In genomic region chr6:147166360-147166944, GRCh38 we compare ENCODE assay signal across 1 cellular context.
A peak's percentile ranks its signal among the peaks of the same experiment; 100 is the strongest.
TF ChIP-seq lines count a peak whose summit lies in the region.

No MANE protein-coding gene starts in this region.

TF ChIP-seq in K562, 482 proteins besides CTCF, POLR2A, EP300 and RAD21 (continued from another document and continues in another):
- peak; percentile 19 for TF ChIP-seq CCNT2 (IDR thresholded peaks at IDR 0.05; ENCODE audit: borderline replicate concordance, extremely low read depth, insufficient read length, low read depth, low read length)
- 0 out of 2 replicates have a peak, but pooled peaks have one; percentile 16 for TF ChIP-seq SP1 (CRISPR knock-in tag; IDR thresholded peaks at IDR 0.05)
- TF ChIP-seq MEF2D (tag; conservative IDR thresholded peaks at IDR 0.05; ENCODE audit: low read depth): peak; percentile 64; the same call in 1 of the 2 replicates
- TF ChIP-seq ZNF699 (CRISPR knock-in tag; IDR thresholded peaks at IDR 0.05; ENCODE audit: insufficient replicate concordance): no peak
- no peak for TF ChIP-seq CEBPB (tag; IDR thresholded peaks at IDR 0.05)
- peak; percentile 88 for TF ChIP-seq ZNF592 (IDR thresholded peaks at IDR 0.05)
- TF ChIP-seq MITF (IDR thresholded peaks at IDR 0.05): peak; percentile 86
- TF ChIP-seq SOX6 (IDR thresholded peaks at IDR 0.05): peak; percentile 100
- peak in 1 of 2 experiments; percentile 84; a peak in 2 of 4 replicates for TF ChIP-seq TBL1XR1 (IDR thresholded peaks at IDR 0.05; ENCODE audit: low read length in 2 of 2)
- peak in 1 of 2 experiments; percentile 71; a peak in 1 of 4 replicates for TF ChIP-seq ETV6 (IDR thresholded peaks at IDR 0.05; ENCODE audit: borderline replicate concordance in 1 of 2, low read depth in 2 of 2, low read length in 1 of 2)
- TF ChIP-seq ETV6 (CRISPR knock-in tag; IDR thresholded peaks at IDR 0.05; ENCODE audit: borderline replicate concordance): no peak
- 0 out of 4 replicates have a peak, but pooled peaks of 1 of the 2 experiments have one; percentile 13 for TF ChIP-seq UBTF (IDR thresholded peaks at IDR 0.05; ENCODE audit: borderline replicate concordance in 1 of 2, low read depth in 2 of 2, low read length in 2 of 2)
- no peak for TF ChIP-seq ATF1 (CRISPR knock-in tag; IDR thresholded peaks at IDR 0.05)
- peak; percentile 83 for TF ChIP-seq ATF1 (tag; IDR thresholded peaks at IDR 0.05)
- peak; percentile 97 for TF ChIP-seq HDAC2 (IDR thresholded peaks at IDR 0.05)
- peak; percentile 79 for TF ChIP-seq TCF3 (CRISPR knock-in tag; IDR thresholded peaks at IDR 0.05)
- TF ChIP-seq CXXC5 (CRISPR knock-in tag; IDR thresholded peaks at IDR 0.05): peak; percentile 67
- no peak for TF ChIP-seq NR2C2 (CRISPR knock-in tag; IDR thresholded peaks at IDR 0.05)
- TF ChIP-seq NR2C2 (tag; IDR thresholded peaks at IDR 0.05): peak; percentile 36
- peak; percentile 55 for TF ChIP-seq DDX20 (tag; IDR thresholded peaks at IDR 0.05; ENCODE audit: low read depth)
- no peak for TF ChIP-seq NFIX (CRISPR knock-in tag; IDR thresholded peaks at IDR 0.05; ENCODE audit: low read depth)
- TF ChIP-seq ZBTB40 (IDR thresholded peaks at IDR 0.05): peak; percentile 68
- no peak for TF ChIP-seq ZBTB40 (CRISPR knock-in tag; IDR thresholded peaks at IDR 0.05)
- TF ChIP-seq RAD51 (IDR thresholded peaks at IDR 0.05; ENCODE audit: borderline replicate concordance, low read depth): peak; percentile 63; the same call in 1 of the 2 replicates
- peak in 1 of 2 experiments; percentile 51 for TF ChIP-seq NCOA2 (IDR thresholded peaks at IDR 0.05; ENCODE audit: partially characterized antibody in 2 of 2)
- TF ChIP-seq MTA2 (IDR thresholded peaks at IDR 0.05; ENCODE audit: low read depth): peak; percentile 64
- peak in 1 of 2 experiments; percentile 90; a peak in 2 of 4 replicates for TF ChIP-seq RCOR1 (IDR thresholded peaks at IDR 0.05; ENCODE audit: borderline replicate concordance in 1 of 2, low read depth in 2 of 2, low read length in 2 of 2)
- peak; percentile 83 for TF ChIP-seq NCOR1 (IDR thresholded peaks at IDR 0.05)
- peak; percentile 99 for TF ChIP-seq DACH1 (IDR thresholded peaks at IDR 0.05; ENCODE audit: partially characterized antibody)
- TF ChIP-seq HES1 (IDR thresholded peaks at IDR 0.05; ENCODE audit: low read depth): peak; percentile 75; the same call in 1 of the 2 replicates
- TF ChIP-seq ATF7 (IDR thresholded peaks at IDR 0.05): peak; percentile 74; the same call in 1 of the 2 replicates
- TF ChIP-seq KLF6 (CRISPR knock-in tag; IDR thresholded peaks at IDR 0.05; ENCODE audit: borderline replicate concordance): no peak
- TF ChIP-seq TAF15 (IDR thresholded peaks at IDR 0.05; ENCODE audit: low read depth, low read length): no peak
- no peak for TF ChIP-seq ZNF586 (CRISPR knock-in tag; conservative IDR thresholded peaks at IDR 0.05)
- no peak for TF ChIP-seq ZNF263 (CRISPR knock-in tag; IDR thresholded peaks at IDR 0.05; ENCODE audit: borderline replicate concordance)
- TF ChIP-seq HMBOX1 (IDR thresholded peaks at IDR 0.05): peak; percentile 85
- no peak for TF ChIP-seq ZBTB1 (CRISPR knock-in tag; IDR thresholded peaks at IDR 0.05; ENCODE audit: borderline replicate concordance, low read depth)
- peak; percentile 83 for TF ChIP-seq SMARCE1 (IDR thresholded peaks at IDR 0.05)
- peak; percentile 80 for TF ChIP-seq TAL1 (IDR thresholded peaks at IDR 0.05)
- TF ChIP-seq GATA2 (CRISPR knock-in tag; IDR thresholded peaks at IDR 0.05): peak; percentile 51; the same call in 1 of the 2 replicates
- peak in 1 of 2 experiments; percentile 72; a peak in 2 of 3 replicates for TF ChIP-seq CBX3 (IDR thresholded peaks at IDR 0.05; ENCODE audit: borderline replicate concordance in 1 of 2, low read length in 2 of 2)
- no peak for TF ChIP-seq GATAD2A (IDR thresholded peaks at IDR 0.05)
- peak; percentile 11 to 56; a peak in 2 of 4 replicates for TF ChIP-seq MNT (conservative IDR thresholded peaks at IDR 0.05)
- TF ChIP-seq YY1 (IDR thresholded peaks at IDR 0.05; ENCODE audit: borderline replicate concordance in 1 of 3, control insufficient read depth in 1 of 3, extremely low read depth in 1 of 3, insufficient read depth in 3 of 3, insufficient read length in 1 of 3, insufficient replicate concordance in 2 of 3, low read depth in 1 of 3, low read length in 2 of 3): peak in 1 of 3 experiments; percentile 70
